Comparison of ENCODE assay signal across 8 cellular contexts in the genomic region with DNA sequence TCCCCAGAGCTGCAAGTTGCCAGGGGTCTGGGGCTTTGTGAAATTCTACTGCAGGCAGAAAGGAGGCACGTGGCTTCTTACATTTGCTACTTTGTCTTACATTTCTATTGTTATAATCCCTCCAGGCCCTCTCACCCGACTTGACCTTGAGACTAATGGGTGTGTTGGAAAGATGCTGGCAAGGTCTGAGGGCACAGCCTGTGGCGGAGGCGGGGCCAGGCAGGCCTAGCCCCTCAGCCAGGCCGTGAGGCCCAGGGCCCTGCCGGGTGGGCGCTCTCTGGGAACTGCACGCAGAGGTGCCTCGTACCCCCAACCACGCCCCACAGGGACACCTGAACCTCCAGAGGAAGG.
DNase-seq lines count a peak whose midpoint lies in the region; ATAC-seq and TF ChIP-seq lines count a peak whose summit lies in the region.

No MANE protein-coding gene starts in this region.

- H3K27me3 ChIP-seq in GM06990 (replicated peaks; ENCODE audit: control insufficient read depth, insufficient read depth, low read length) (no peaks in the 10 kb centered on the region), osteoblast (ENCODE audit: insufficient read depth, low read length) (no peaks in the 10 kb centered on the region)

- DNase-seq in GM06990 (ENCODE audit: extremely low read depth, insufficient read length) (no peak), dedifferentiated amniotic fluid mesenchymal stem cell (ENCODE audit: extremely low spot score) (peak; percentile 50), osteoblast (ENCODE audit: insufficient read length, low spot score, missing footprints) (no peak), NCI-H2107 (lab: John Stamatoyannopoulos, UW) (no peak), NCI-H510A treated with DMSO at 0.1 percent for 48 hours (lab: John Stamatoyannopoulos, UW) (no peak)

- no peak for TF ChIP-seq CTCF in GM06990 (IDR thresholded peaks at IDR 0.05; ENCODE audit: insufficient read depth, low read length, poor library complexity, severe bottlenecking)
- no peak for TF ChIP-seq CTCF in osteoblast (IDR thresholded peaks at IDR 0.05; ENCODE audit: extremely low read depth, low read depth, low read length)

- peak overlapping the region; percentile 59 for H3K4me2 ChIP-seq in osteoblast (ENCODE audit: insufficient read depth, low read length)

- H3K36me3 ChIP-seq in GM06990 (ENCODE audit: control insufficient read depth, insufficient read depth, low read length), result no peaks in the 10 kb centered on the region
- no peaks in the 10 kb centered on the region for H3K36me3 ChIP-seq in osteoblast (ENCODE audit: insufficient read depth, low read length)

- H3K27ac ChIP-seq in osteoblast (ENCODE audit: low read depth, low read length), result peak overlapping the region; percentile 93

- H4K20me1 ChIP-seq in osteoblast (ENCODE audit: insufficient read depth, low read length), result no peaks in the 10 kb centered on the region

- H3K79me2 ChIP-seq in osteoblast (ENCODE audit: insufficient read depth, low read length), result no peaks in the 10 kb centered on the region

- no peaks in the 10 kb centered on the region for H3K9me3 ChIP-seq in osteoblast (ENCODE audit: low read depth, low read length)

- peak; percentile 42 for ATAC-seq in HG03196 (IDR thresholded peaks at IDR 0.05; ENCODE audit: unreplicated experiment)
- no peak for ATAC-seq in HG03280 (IDR thresholded peaks at IDR 0.05; ENCODE audit: unreplicated experiment)
- no peak for ATAC-seq in HG03442 (IDR thresholded peaks at IDR 0.05; ENCODE audit: unreplicated experiment)

- H2AFZ ChIP-seq in osteoblast (ENCODE audit: low read length), result peak overlapping the region; percentile 35

- H3K4me3 ChIP-seq in GM06990 (replicated peaks; ENCODE audit: low read depth, low read length) (peak overlapping the region; percentile 46), osteoblast (ENCODE audit: insufficient read depth, low read length) (peak overlapping the region; percentile 23)

- H3K4me1 ChIP-seq in osteoblast (ENCODE audit: insufficient read depth, low read length), result peaks cover 22% of the 10 kb centered on the region
